ENCODE assay signal across 17 cellular contexts in genomic region chr1:80893140-80893539, GRCh38.
A peak's percentile ranks its signal among the peaks of the same experiment; 100 is the strongest.
DNase-seq lines count a peak whose midpoint lies in the region; ATAC-seq and TF ChIP-seq lines count a peak whose summit lies in the region.
"Had no signal": no experiment of that assay in that cellular context is flagged by ENCODE, and none has a peak within 500 bp of the region (broad histone marks: within the 10 kb centered on the region; RNA-seq: fewer than 3 reads in every experiment).

No MANE protein-coding gene starts in this region.

- WGBS in H9 (ENCODE audit: extremely low coverage, insufficient read length, low lambda C conversion rate), result no CpG with 5 or more reads among the region's 2 CpGs

- H3K4ac ChIP-seq in H9 (ENCODE audit: low read depth, low read length), result no peak overlapping the region

- no peak overlapping the region for H2BK15ac ChIP-seq in H9 (ENCODE audit: low read depth, low read length)

- H3K36me3 Mint-ChIP-seq in H9 (ENCODE audit: insufficient read depth in 1 of 3, low read depth in 3 of 3), result no peaks in the 10 kb centered on the region
- H3K36me3 Mint-ChIP-seq: CD8-positive, alpha-beta memory T cell; naive B cell had no signal

- H3K4me2 ChIP-seq in BLaER1, result peak overlapping the region; percentile 38
- no peak overlapping the region for H3K4me2 ChIP-seq in H9 (ENCODE audit: insufficient read depth, insufficient read length, low read length)

- no peaks in the 10 kb centered on the region for H3K36me3 ChIP-seq in BLaER1
- H3K36me3 ChIP-seq: vagina had no signal

- H3K56ac ChIP-seq in H9 (ENCODE audit: insufficient read length, low read depth, low read length), result no peak overlapping the region

- H3K9me3 ChIP-seq in BLaER1 (no peaks in the 10 kb centered on the region), H9 (ENCODE audit: control insufficient read depth, low read depth, low read length) (no peaks in the 10 kb centered on the region)
- H3K9me3 ChIP-seq: vagina had no signal

- H4K91ac ChIP-seq in H9 (ENCODE audit: insufficient read length, low read depth, low read length), result no peak overlapping the region

- H3K18ac ChIP-seq in H9 (ENCODE audit: insufficient read length, low read depth, low read length), result no peak overlapping the region

- H3K4me1 Mint-ChIP-seq in H9, result peaks cover 17 to 18% of the 10 kb centered on the region in 2 experiments
- H3K4me1 Mint-ChIP-seq: CD8-positive, alpha-beta memory T cell had no signal

- no peak for DNase-seq in H9
- DNase-seq in amniotic epithelial cell (ENCODE audit: low read depth), result peak; percentile 44
- DNase-seq in middle frontal gyrus (ENCODE audit: extremely low spot score, low spot score), result peak; percentile 33
- no peak for DNase-seq in ureter (ENCODE audit: low spot score)
- DNase-seq in iPS-NIHi11 (ENCODE audit: low spot score), result no peak
- DNase-seq in activated effector memory CD4-positive, alpha-beta T cell treated with anti-CD3 and anti-CD28 coated beads, Interleukin-2, amount 50 U/mL, for 16 hours, result no peak
- DNase-seq: activated CD4-positive, alpha-beta T cell treated with anti-CD3 and anti-CD28 coated beads for 48 hours; activated T-cell treated with anti-CD3 and anti-CD28 coated beads, Interleukin-2, amount 50 U/mL, for 1 hour; CD8-positive, alpha-beta memory T cell; naive B cell; NCI-H748 treated with DMSO at 0.1 percent for 48 hours; SHP77; stimulated activated CD4-positive, alpha-beta T cell treated with anti-CD3 and anti-CD28 coated beads, Interleukin-4, amount 100 ng/mL, for 4 hours had no signal

- TF ChIP-seq CTCF in H9 (conservative IDR thresholded peaks at IDR 0.05), result no peak

- no peaks in the 10 kb centered on the region for H3K23me2 ChIP-seq in H9 (ENCODE audit: insufficient read length, low read depth, low read length, poor library complexity, severe bottlenecking)

- no peak overlapping the region for H4K8ac ChIP-seq in H9 (replicated peaks; ENCODE audit: insufficient read length, low read depth, low read length)

- H3K79me2 ChIP-seq in H9 (ENCODE audit: insufficient read depth, low read length), result no peaks in the 10 kb centered on the region

- no peak overlapping the region for H2BK20ac ChIP-seq in H9 (ENCODE audit: low read depth, low read length, poor library complexity, severe bottlenecking)

- no peak overlapping the region for H2BK5ac ChIP-seq in H9 (ENCODE audit: insufficient read length, low read length)

- no peak overlapping the region for H3T11ph ChIP-seq in H9 (ENCODE audit: low read length)

- no peak overlapping the region for H2AK5ac ChIP-seq in H9 (ENCODE audit: insufficient read length, low read length)

- ATAC-seq in HG03521 (IDR thresholded peaks at IDR 0.05; ENCODE audit: unreplicated experiment), result no peak
- ATAC-seq: left lobe of liver had no signal

- H3K27ac ChIP-seq in BLaER1 (no peak overlapping the region), H9 (ENCODE audit: insufficient read length, low read depth, low read length) (no peak overlapping the region)
- H3K27ac ChIP-seq: vagina had no signal

- H4K5ac ChIP-seq in H9 (ENCODE audit: insufficient read length, low read depth, low read length), result no peak overlapping the region

- H2BK12ac ChIP-seq in H9 (ENCODE audit: insufficient read length, low read depth, low read length), result no peak overlapping the region

- H3K79me1 ChIP-seq in H9 (ENCODE audit: insufficient read depth, low read depth, low read length, poor library complexity, severe bottlenecking), result no peaks in the 10 kb centered on the region

- no peaks in the 10 kb centered on the region for H3K27me3 ChIP-seq in BLaER1
- H3K27me3 ChIP-seq in H9 (ENCODE audit: insufficient read depth, low read length), result no peaks in the 10 kb centered on the region
- H3K27me3 ChIP-seq: vagina had no signal

- H3K23ac ChIP-seq in H9 (ENCODE audit: insufficient read length, low read depth, low read length), result no peak overlapping the region

- H2BK120ac ChIP-seq in H9 (ENCODE audit: low read depth, low read length, poor library complexity, severe bottlenecking), result no peak overlapping the region

- peaks cover 17% of the 10 kb centered on the region for H3K4me1 ChIP-seq in BLaER1
- H3K4me1 ChIP-seq in H9 (ENCODE audit: insufficient read depth, low read length), result no peaks in the 10 kb centered on the region
- H3K4me1 ChIP-seq: vagina had no signal

- peak overlapping the region; percentile 5 to 79 (median 60); a peak in 4 of 7 replicates for H3K27ac Mint-ChIP-seq in H9
- H3K27ac Mint-ChIP-seq: CD8-positive, alpha-beta memory T cell had no signal

- H4K20me1 ChIP-seq in BLaER1, result no peaks in the 10 kb centered on the region
- H4K20me1 ChIP-seq in H9 (ENCODE audit: control insufficient read depth, insufficient read depth, insufficient read length), result no peaks in the 10 kb centered on the region

- H3K9me3 Mint-ChIP-seq in H9, result no peaks in the 10 kb centered on the region

- no peak overlapping the region; a peak in 1 of 5 replicates for H3K4me3 Mint-ChIP-seq in H9
- H3K4me3 Mint-ChIP-seq: CD8-positive, alpha-beta memory T cell; naive B cell had no signal

- no peak overlapping the region for H2AFZ ChIP-seq in H9 (ENCODE audit: low read length)

- no peak overlapping the region for H3K14ac ChIP-seq in H9 (ENCODE audit: insufficient read depth, low read length)

- no peak overlapping the region for H3K4me3 ChIP-seq in BLaER1
- H3K4me3 ChIP-seq: vagina had no signal

- H3K9ac ChIP-seq in BLaER1, result no peak overlapping the region
- H3K9ac ChIP-seq in H9 (ENCODE audit: extremely low read depth, insufficient read length, low read length), result no peak overlapping the region

- H3K27me3 Mint-ChIP-seq in H9 (ENCODE audit: low read depth), result no peaks in the 10 kb centered on the region; the same call in 1 of the 2 replicates
- H3K27me3 Mint-ChIP-seq: CD8-positive, alpha-beta memory T cell; naive B cell had no signal

Comparison
In these comparisons a context has a peak if more than half of its experiments do, and no peak if none do; other contexts are left out.
1. DNase-seq: peak in amniotic epithelial cell (single experiment) and middle frontal gyrus (single experiment); none in H9 (single experiment), ureter (single experiment), iPS-NIHi11 (single experiment) and activated effector memory CD4-positive, alpha-beta T cell treated with anti-CD3 and anti-CD28 coated beads, Interleukin-2, amount 50 U/mL, for 16 hours (single experiment).